11 cellular contexts compared by ENCODE assay signal in genomic region chr12:75428767-75429166, GRCh38. TPM values are rescaled to one million over a fixed set of nuclear protein-coding genes. Genes with fewer than 3 reads are reported as not detected.
"Had no signal": no experiment of that assay in that cellular context is flagged by ENCODE, and none has a peak within 500 bp of the region (broad histone marks: within the 10 kb centered on the region; RNA-seq: fewer than 3 reads in every experiment).

No MANE protein-coding gene starts in this region.

- H3K27ac Mint-ChIP-seq: GM23338 had no signal

- FAIRE-seq: H1, H54, HTR-8/SVneo had no signal

- ATAC-seq: GM23338, HCT116 had no signal

- H3K27ac ChIP-seq: KMS-11 had no signal

- H2AFZ ChIP-seq: GM23338 had no signal

- H3K4me3 Mint-ChIP-seq: GM23338 had no signal

- DNase-seq: IMR-90, Karpas-422, KBM-7 had no signal

- H3K4me2 ChIP-seq: GM23338, KMS-11 had no signal

- H3K9ac ChIP-seq: KMS-11 had no signal

- H3K36me3 ChIP-seq: HAP-1 had no signal

- H3K4me3 ChIP-seq: GM23338, HAP-1 had no signal

RNA-seq across cellular contexts. Expression of gene GLIPR1L2, which starts 37.9 kb away (rescaled TPM):
- total RNA-seq: GM23338, H1, HT-29, IMR-90 had no signal
